In the genomic region with DNA sequence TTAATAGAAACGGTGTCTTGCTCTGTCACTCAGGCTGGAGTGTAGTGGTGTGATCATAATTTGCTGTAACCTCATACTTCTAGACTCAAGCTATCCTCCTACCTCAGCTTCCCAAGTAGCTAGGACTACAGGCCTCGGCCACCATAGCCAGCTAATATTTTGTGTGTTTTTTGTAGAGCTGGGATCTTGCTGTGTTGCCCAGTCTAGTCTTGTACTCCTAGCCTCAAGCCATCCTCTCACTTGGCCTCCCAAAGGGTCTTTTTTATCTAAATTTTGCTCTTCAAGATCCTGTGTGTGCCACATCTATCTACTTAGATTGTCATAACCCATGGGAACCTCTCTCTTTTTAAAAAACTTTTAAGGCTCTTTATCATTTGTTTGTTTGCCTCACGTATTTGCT, we compare ENCODE assay signal across 16 cellular contexts. TPM values are rescaled to one million over a fixed set of nuclear protein-coding genes. Genes with fewer than 3 reads are reported as not detected.
DNase-seq lines count a peak whose midpoint lies in the region; ATAC-seq and TF ChIP-seq lines count a peak whose summit lies in the region.
"Had no signal": no experiment of that assay in that cellular context is flagged by ENCODE, and none has a peak within 500 bp of the region (broad histone marks: within the 10 kb centered on the region; RNA-seq: fewer than 3 reads in every experiment).

No MANE protein-coding gene starts in this region.

- H3K27me3 ChIP-seq in heart left ventricle (no peaks in the 10 kb centered on the region), PC-3 (ENCODE audit: low read length) (no peaks in the 10 kb centered on the region)
- H3K27me3 ChIP-seq: Peyer's patch had no signal

- peaks cover 0 to 32% (median 18%) of the 10 kb centered on the region in 12 donors for H3K4me1 ChIP-seq in heart left ventricle
- peaks cover 14% of the 10 kb centered on the region; the same call in 1 of the 2 replicates for H3K4me1 ChIP-seq in HEK293 (ENCODE audit: control insufficient read depth, insufficient read depth, low read length)
- H3K4me1 ChIP-seq in PC-3 (ENCODE audit: insufficient read depth, low read length), result no peaks in the 10 kb centered on the region

- intact Hi-C loops in heart left ventricle (cut with DNase I), result loop anchor here in 2 of 10 donors (10.0 kb wide), 1 partner anchor 51 kb away; the partner anchor contains the start of genes ANKIB1 (in 2 of the 2) and KRIT1 (in 2 of the 2)
- intact Hi-C loops in left cardiac atrium (cut with DNase I), result no loop called here
- intact Hi-C loops in activated CD4-positive, alpha-beta T cell treated with anti-CD3 and anti-CD28 coated beads, Interleukin-2, amount 10 ng/mL, durations not matched to agents 24 days and 14 days (cut with micrococcal nuclease), result no loop called here
- intact Hi-C loops in PC-3 (cut with micrococcal nuclease), result no loop called here

- POLR2A ChIA-PET in HEK293 (lab: Yijun Ruan, JAX), result interaction anchor here (1.4 kb wide), 1 partner anchor 151 kb away, joined by 3 read pairs; the partner anchor contains the start of gene GATAD1
- POLR2A ChIA-PET in PC-3 (lab: Charles Lee; ENCODE audit: unreplicated experiment), result interaction anchor here (0.7 kb wide), 1 partner anchor 24 kb away, joined by 3 read pairs; no protein-coding TSS in a partner anchor

- H3K27me3 Mint-ChIP-seq in osteocyte (ENCODE audit: unreplicated experiment) (no peaks in the 10 kb centered on the region), T-helper 17 cell (no peaks in the 10 kb centered on the region)
- no peaks in the 10 kb centered on the region for H3K27me3 Mint-ChIP-seq in activated CD4-positive, alpha-beta T cell treated with anti-CD3 and anti-CD28 coated beads, Interleukin-2, amount 10 ng/mL, durations not matched to agents 24 days and 14 days
- H3K27me3 Mint-ChIP-seq: B cell had no signal

- CTCF ChIA-PET in HEK293 (lab: Yijun Ruan, JAX), result no interaction called here
- CTCF ChIA-PET in PC-3 (lab: Charles Lee), result no interaction called here

- H3K4me3 ChIP-seq in heart left ventricle (no peak overlapping the region), HEK293 (ENCODE audit: low read depth, low read length) (no peak overlapping the region), PC-3 (ENCODE audit: low read length) (no peak overlapping the region)
- H3K4me3 ChIP-seq: Peyer's patch had no signal

- no peak for TF ChIP-seq POLR2A in heart left ventricle (IDR thresholded peaks at IDR 0.05)

- H3F3A ChIP-seq in PC-3 (ENCODE audit: low read length, unreplicated experiment), result no peaks in the 10 kb centered on the region

- BruUV-seq in PC-3 (replicated peaks; lab: Mats Ljungman, UMichigan), result no TSS peak

- no peak for TF ChIP-seq CTCF in heart left ventricle (IDR thresholded peaks at IDR 0.05)
- TF ChIP-seq CTCF in HEK293 (tag by site-specific recombination; IDR thresholded peaks at IDR 0.05), result no peak
- TF ChIP-seq CTCF in osteocyte (IDR thresholded peaks at IDR 0.05), result no peak
- no peak for TF ChIP-seq CTCF in PC-3 (conservative IDR thresholded peaks at IDR 0.05; ENCODE audit: low read depth, low read length)

- H3K27ac ChIP-seq in heart left ventricle, result peak overlapping the region in 7 of 12 donors; percentile 2 to 52 (median 21)
- no peak overlapping the region for H3K27ac ChIP-seq in HEK293 (ENCODE audit: extremely low read depth, low read depth, low read length)
- peak overlapping the region; percentile 14 for H3K27ac ChIP-seq in cingulate gyrus (ENCODE audit: low read depth, low read length)
- no peak overlapping the region for H3K27ac ChIP-seq in PC-3 (ENCODE audit: low read length)

- peaks cover 19% of the 10 kb centered on the region; the same call in 1 of the 2 replicates for H3K79me2 ChIP-seq in PC-3 (ENCODE audit: low read length)

- no peak for DNase-seq in heart left ventricle
- no peak for DNase-seq in left cardiac atrium
- DNase-seq in osteocyte (ENCODE audit: extremely low spot score, unreplicated experiment), result no peak
- DNase-seq in T-helper 17 cell, result no peak
- no peak for DNase-seq in activated CD4-positive, alpha-beta T cell treated with anti-CD3 and anti-CD28 coated beads, Interleukin-2, amount 10 ng/mL, durations not matched to agents 24 days and 14 days
- no peak for DNase-seq in PC-3
- DNase-seq: COR-L47, DMS 273 treated with DMSO at 0.1 percent for 48 hours, H9, KBM-7, NCI-H1694, NCI-H2081 treated with DMSO at 0.1 percent for 48 hours, Peyer's patch had no signal

- H3K27ac Mint-ChIP-seq in osteocyte (ENCODE audit: unreplicated experiment) (peak overlapping the region; percentile 71), T-helper 17 cell (no peak overlapping the region)
- H3K27ac Mint-ChIP-seq in activated CD4-positive, alpha-beta T cell treated with anti-CD3 and anti-CD28 coated beads, Interleukin-2, amount 10 ng/mL, durations not matched to agents 24 days and 14 days, result no peak overlapping the region
- H3K27ac Mint-ChIP-seq: B cell had no signal

- H4K20me1 ChIP-seq in PC-3 (ENCODE audit: low read length), result 0 out of 2 replicates have a peak, but pooled peaks cover 4% of the 10 kb centered on the region

- H3K36me3 Mint-ChIP-seq in osteocyte (ENCODE audit: unreplicated experiment), result peaks cover 16% of the 10 kb centered on the region
- peaks cover 7% of the 10 kb centered on the region for H3K36me3 Mint-ChIP-seq in T-helper 17 cell (ENCODE audit: low read depth)
- H3K36me3 Mint-ChIP-seq in activated CD4-positive, alpha-beta T cell treated with anti-CD3 and anti-CD28 coated beads, Interleukin-2, amount 10 ng/mL, durations not matched to agents 24 days and 14 days (ENCODE audit: low read depth), result peaks cover 20% of the 10 kb centered on the region

- no peak overlapping the region for H3K9ac ChIP-seq in PC-3 (ENCODE audit: low read length)

- H3K4me1 Mint-ChIP-seq in osteocyte (ENCODE audit: unreplicated experiment), result peaks cover 34% of the 10 kb centered on the region
- H3K4me1 Mint-ChIP-seq in T-helper 17 cell, result peaks cover 9% of the 10 kb centered on the region
- H3K4me1 Mint-ChIP-seq in activated CD4-positive, alpha-beta T cell treated with anti-CD3 and anti-CD28 coated beads, Interleukin-2, amount 10 ng/mL, durations not matched to agents 24 days and 14 days, result peaks cover 10% of the 10 kb centered on the region

- H3K4me3 Mint-ChIP-seq in osteocyte (ENCODE audit: unreplicated experiment) (no peak overlapping the region), T-helper 17 cell (no peak overlapping the region)
- H3K4me3 Mint-ChIP-seq in activated CD4-positive, alpha-beta T cell treated with anti-CD3 and anti-CD28 coated beads, Interleukin-2, amount 10 ng/mL, durations not matched to agents 24 days and 14 days, result no peak overlapping the region
- H3K4me3 Mint-ChIP-seq: B cell, H9 had no signal

- no peaks in the 10 kb centered on the region for H3K9me2 ChIP-seq in PC-3 (replicated peaks; ENCODE audit: low read length)

- H3K9me3 ChIP-seq in heart left ventricle (no peaks in the 10 kb centered on the region), HEK293 (ENCODE audit: control insufficient read depth, insufficient read depth, low read depth, low read length) (no peaks in the 10 kb centered on the region), T-helper 17 cell (ENCODE audit: control insufficient read depth, low read length, poor library complexity, severe bottlenecking) (no peaks in the 10 kb centered on the region), PC-3 (ENCODE audit: low read length) (no peaks in the 10 kb centered on the region)
- H3K9me3 ChIP-seq: Peyer's patch had no signal

- no peaks in the 10 kb centered on the region for H3K9me3 Mint-ChIP-seq in osteocyte (ENCODE audit: unreplicated experiment)
- no peaks in the 10 kb centered on the region for H3K9me3 Mint-ChIP-seq in activated CD4-positive, alpha-beta T cell treated with anti-CD3 and anti-CD28 coated beads, Interleukin-2, amount 10 ng/mL, durations not matched to agents 24 days and 14 days
- H3K9me3 Mint-ChIP-seq: H9 had no signal

- H3K36me3 ChIP-seq in heart left ventricle (peaks cover 0 to 27% (median 5%) of the 10 kb centered on the region in 9 donors), HEK293 (ENCODE audit: control insufficient read depth in 2 of 2, insufficient read depth in 1 of 2, low read length in 2 of 2) (peaks cover 4 to 5% of the 10 kb centered on the region in 2 experiments), PC-3 (ENCODE audit: low read depth, low read length) (peaks cover 5% of the 10 kb centered on the region)
- H3K36me3 ChIP-seq: Peyer's patch had no signal

- ATAC-seq in heart left ventricle (peak in 1 of 4 donors; percentile 13), left cardiac atrium (no peak), T-helper 17 cell (no peak), PC-3 (no peak)

- H2AFZ ChIP-seq in PC-3 (ENCODE audit: low read length), result no peak overlapping the region

- 80 to 87% (median 81%) methylated on average over 3 of the region's 3 CpGs for WGBS in heart left ventricle, 4 donors

- H3K4me2 ChIP-seq in PC-3 (ENCODE audit: low read length), result no peak overlapping the region

TF ChIP-seq in HEK293, 187 proteins besides CTCF, POLR2A, EP300 and RAD21 (continues in another document):
- TF ChIP-seq ZNF10 (tag by site-specific recombination; IDR thresholded peaks at IDR 0.05) (no peak), ZNF121 (tag by site-specific recombination; IDR thresholded peaks at IDR 0.05) (peak; percentile 89)
- TF ChIP-seq, protein P1, sequence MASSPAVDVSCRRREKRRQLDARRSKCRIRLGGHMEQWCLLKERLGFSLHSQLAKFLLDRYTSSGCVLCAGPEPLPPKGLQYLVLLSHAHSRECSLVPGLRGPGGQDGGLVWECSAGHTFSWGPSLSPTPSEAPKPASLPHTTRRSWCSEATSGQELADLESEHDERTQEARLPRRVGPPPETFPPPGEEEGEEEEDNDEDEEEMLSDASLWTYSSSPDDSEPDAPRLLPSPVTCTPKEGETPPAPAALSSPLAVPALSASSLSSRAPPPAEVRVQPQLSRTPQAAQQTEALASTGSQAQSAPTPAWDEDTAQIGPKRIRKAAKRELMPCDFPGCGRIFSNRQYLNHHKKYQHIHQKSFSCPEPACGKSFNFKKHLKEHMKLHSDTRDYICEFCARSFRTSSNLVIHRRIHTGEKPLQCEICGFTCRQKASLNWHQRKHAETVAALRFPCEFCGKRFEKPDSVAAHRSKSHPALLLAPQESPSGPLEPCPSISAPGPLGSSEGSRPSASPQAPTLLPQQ (tag by site-specific recombination; IDR thresholded peaks at IDR 0.05), result no peak

RNA-seq across cellular contexts. Expression of gene ANKIB1, which starts 50.5 kb away (rescaled TPM):
- total RNA-seq in heart left ventricle (10 to 100 TPM; 21.2 to 67.9 (median 46.6) TPM), left cardiac atrium (10 to 100 TPM; 44.7 to 53.8 TPM), osteocyte (63.8 and 74.8 TPM in 2 replicates), T-helper 17 cell (10 to 100 TPM; 51.1 to 54.7 TPM), PC-3 (2014; rRNA removed) (25.1 and 32.1 TPM in 2 replicates)
- 10 to 100 TPM in 1 of 2 donors, 1 to 10 TPM in 1; 9.0 to 10.9 TPM for polyA plus RNA-seq in heart left ventricle
- 54.3 and 55.7 TPM in 2 replicates for total RNA-seq in activated CD4-positive, alpha-beta T cell treated with anti-CD3 and anti-CD28 coated beads, Interleukin-2, amount 10 ng/mL, durations not matched to agents 24 days and 14 days

RNA-seq across cellular contexts. Expression of gene KRIT1, which starts 50.5 kb away (rescaled TPM):
- total RNA-seq in heart left ventricle (10 to 100 TPM; 22.1 to 45.0 (median 31.0) TPM), left cardiac atrium (10 to 100 TPM; 22.1 to 31.6 TPM), osteocyte (38.3 and 40.3 TPM in 2 replicates), T-helper 17 cell (10 to 100 TPM; 41.1 to 58.3 TPM), PC-3 (2014; rRNA removed) (23.7 and 46.4 TPM in 2 replicates)
- 10 to 100 TPM; 13.0 to 21.2 TPM for polyA plus RNA-seq in heart left ventricle
- 47.3 and 49.2 TPM in 2 replicates for total RNA-seq in activated CD4-positive, alpha-beta T cell treated with anti-CD3 and anti-CD28 coated beads, Interleukin-2, amount 10 ng/mL, durations not matched to agents 24 days and 14 days

Comparison
In these comparisons a context has a peak if more than half of its experiments do, and no peak if none do; other contexts are left out.
1. H3K27ac ChIP-seq: peak in heart left ventricle (7 of 12) and cingulate gyrus (single experiment); none in HEK293 (single experiment) and PC-3 (single experiment).